In genomic region chr10:14588084-14588937, GRCh38 we compare ENCODE assay signal across 8 cellular contexts.
DNase-seq lines count a peak whose midpoint lies in the region; ATAC-seq and TF ChIP-seq lines count a peak whose summit lies in the region.

No MANE protein-coding gene starts in this region.

- H3K27ac Mint-ChIP-seq in activated naive CD8-positive, alpha-beta T cell = peak overlapping the region; percentile 98

- H3K9me3 ChIP-seq in right atrium auricular region = no peaks in the 10 kb centered on the region

- H3K4me1 ChIP-seq in right atrium auricular region = peaks cover 0 to 11% of the 10 kb centered on the region in 2 donors

- POLR2A ChIA-PET in AG04449 (lab: Yijun Ruan, JAX) = interaction anchor here (0.8 to 1.4 kb wide), 4 partner anchors 16 to 290 kb away, joined by 3 to 4 read pairs (median 4); partner anchors contain the start of genes CDNF, HSPA14, MSANTD7 and SUV39H2

- peaks cover 91% of the 10 kb centered on the region for H3K4me1 Mint-ChIP-seq in activated naive CD8-positive, alpha-beta T cell (ENCODE audit: low read depth)

- H3K27ac ChIP-seq in right atrium auricular region = peak overlapping the region; percentile 23 to 37

- peaks cover 9% of the 10 kb centered on the region for H3K36me3 Mint-ChIP-seq in activated naive CD8-positive, alpha-beta T cell

- no peaks in the 10 kb centered on the region for H3K27me3 ChIP-seq in right atrium auricular region

- H3K27me3 Mint-ChIP-seq in activated naive CD8-positive, alpha-beta T cell = no peaks in the 10 kb centered on the region

- peak overlapping the region; percentile 46 for H3K4me3 ChIP-seq in AG04449 (ENCODE audit: low read depth, low read length)
- H3K4me3 ChIP-seq in right atrium auricular region = no peak overlapping the region

- H3K9me3 Mint-ChIP-seq in activated naive CD8-positive, alpha-beta T cell (ENCODE audit: low read depth) = no peaks in the 10 kb centered on the region

- DNase-seq in AG04449 (ENCODE audit: low read depth, low spot score) = peak; percentile 98
- no peak for DNase-seq in right atrium auricular region (ENCODE audit: low spot score)
- DNase-seq in stimulated activated CD4-positive, alpha-beta T cell treated with anti-CD3 and anti-CD28 coated beads, Interleukin-4, amount 100 ng/mL, for 4 hours = peak; percentile 42 to 58
- no peak for DNase-seq in HuH-7.5 (ENCODE audit: low spot score)

- peak overlapping the region; percentile 72 for H3K4me3 Mint-ChIP-seq in activated naive CD8-positive, alpha-beta T cell

- CTCF ChIA-PET in AG04449 (lab: Yijun Ruan, JAX) = no interaction called here

- no peaks in the 10 kb centered on the region for H3K36me3 ChIP-seq in right atrium auricular region

- TF ChIP-seq CTCF in AG04449 (IDR thresholded peaks at IDR 0.05; ENCODE audit: insufficient read depth, low read length, missing control alignments) (no peak), right atrium auricular region (IDR thresholded peaks at IDR 0.05) (no peak)

- ATAC-seq in GM18907 (IDR thresholded peaks at IDR 0.05; ENCODE audit: unreplicated experiment) (peak; percentile 64), HG03442 (IDR thresholded peaks at IDR 0.05; ENCODE audit: unreplicated experiment) (peak; percentile 69), GM18520 (IDR thresholded peaks at IDR 0.05; ENCODE audit: unreplicated experiment) (no peak)

Comparison
In these comparisons a context has a peak if more than half of its experiments do, and no peak if none do; other contexts are left out.
1. DNase-seq: peak in AG04449 (single experiment) and stimulated activated CD4-positive, alpha-beta T cell treated with anti-CD3 and anti-CD28 coated beads, Interleukin-4, amount 100 ng/mL, for 4 hours (2 of 2); none in right atrium auricular region (single experiment) and HuH-7.5 (single experiment).